Comparison of ENCODE assay signal across 24 cellular contexts in genomic region chr18:49876536-49876935, GRCh38.
"Had no signal": no experiment of that assay in that cellular context is flagged by ENCODE, and none has a peak within 500 bp of the region (broad histone marks: within the 10 kb centered on the region; RNA-seq: fewer than 3 reads in every experiment).

No MANE protein-coding gene starts in this region.

- H3K27me3 ChIP-seq: breast epithelium, MG63 had no signal

- ATAC-seq: activated T-helper 17 cell treated with anti-CD3 and anti-CD28 coated beads, Interleukin-2, amount 50 U/mL, for 72 hours; T-cell had no signal

- H2AFZ ChIP-seq: PC-9 had no signal

- DNase-seq: activated B cell treated with CpG ODN at 0.5 μM for 24 hours; activated CD4-positive, alpha-beta memory T cell treated with anti-CD3 and anti-CD28 coated beads for 36 hours; activated CD4-positive, alpha-beta T cell treated with anti-CD3 and anti-CD28 coated beads for 1 hour; activated CD4-positive, alpha-beta T cell treated with anti-CD3 and anti-CD28 coated beads, Interleukin-2, amount 10 ng/mL, durations not matched to agents 24 days and 14 days; activated CD8-positive, alpha-beta memory T cell treated with anti-CD3 and anti-CD28 coated beads for 24 hours; activated gamma-delta T cell treated with Interleukin-2 at 50 U/mL for 16 hours; activated naive CD4-positive, alpha-beta T cell treated with anti-CD3 and anti-CD28 coated beads, Interleukin-2, amount 10 ng/mL, durations not matched to agents 7 days and 5 days; activated naive CD8-positive, alpha-beta T cell treated with anti-CD3 and anti-CD28 coated beads for 36 hours; activated T-cell treated with anti-CD3 and anti-CD28 coated beads for 4 hours; activated T-cell treated with anti-CD3 and anti-CD28 coated beads, Interleukin-2, amount 50 U/mL, for 48 hours; MG63; NCI-H1105 treated with DMSO at 0.1 percent for 48 hours; NCI-H1436 treated with DMSO at 0.1 percent for 48 hours; NCI-H187; NCI-H2081; NCI-H446; PC-9; SIG-M5; T-cell; T-helper 2 cell; T1000 had no signal

- H3K4me1 ChIP-seq: breast epithelium had no signal

- H3K36me3 ChIP-seq: breast epithelium, MG63 had no signal

- H3K9me3 ChIP-seq: breast epithelium, MG63 had no signal

- H3K27ac ChIP-seq: breast epithelium, PC-9, SK-N-MC had no signal

- H3K4me3 ChIP-seq: breast epithelium, MG63, PC-9, SK-N-MC had no signal

- H3K4me2 ChIP-seq: PC-9 had no signal
